ENCODE assay signal across 8 cellular contexts in the genomic region with DNA sequence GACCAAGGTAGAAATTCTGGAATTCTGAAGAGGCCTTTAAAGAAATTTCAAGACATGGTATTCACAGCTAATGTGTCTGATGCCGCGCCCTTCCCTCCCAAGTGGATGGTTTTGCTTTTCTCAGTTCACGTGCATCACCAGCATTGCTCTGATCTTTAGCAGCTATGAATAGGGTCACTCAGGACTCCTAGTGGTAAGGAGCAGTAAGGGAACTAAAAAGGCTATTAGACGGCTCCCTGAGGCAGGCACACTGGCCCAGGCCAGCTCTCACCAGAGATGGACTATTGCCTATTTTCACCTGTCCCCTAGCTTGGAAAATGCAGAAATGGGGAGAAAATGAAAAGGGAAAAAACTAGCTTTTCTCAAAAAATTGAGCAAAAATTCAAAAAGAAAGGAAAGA.
DNase-seq lines count a peak whose midpoint lies in the region; ATAC-seq, FAIRE-seq and TF ChIP-seq lines count a peak whose summit lies in the region.

No MANE protein-coding gene starts in this region.

- DNase-seq in GM12864 (ENCODE audit: low read depth) (no peak), LNCaP clone FGC (ENCODE audit: low read depth) (no peak), epithelial cell of esophagus (ENCODE audit: low read depth) (peak; percentile 16), urothelium cell line (ENCODE audit: low spot score) (peak; percentile 20), GM19240 (ENCODE audit: insufficient read length, low spot score) (no peak), AG08395 (ENCODE audit: low spot score) (no peak)
- no peak for DNase-seq in activated T-cell treated with anti-CD3 and anti-CD28 coated beads, Interleukin-2, amount 50 U/mL, for 24 hours

- peak; percentile 53 for TF ChIP-seq CTCF in GM12864 (IDR thresholded peaks at IDR 0.05; ENCODE audit: low read depth, low read length, missing control alignments)
- peak; percentile 60 for TF ChIP-seq CTCF in LNCaP clone FGC (IDR thresholded peaks at IDR 0.05; ENCODE audit: control insufficient read depth, extremely low read depth, insufficient read depth)
- TF ChIP-seq CTCF in epithelial cell of esophagus (IDR thresholded peaks at IDR 0.05; ENCODE audit: insufficient read depth, low read depth, low read length, missing control alignments) = peak; percentile 37

- H3K4me1 Mint-ChIP-seq in activated T-cell treated with anti-CD3 and anti-CD28 coated beads, Interleukin-2, amount 50 U/mL, for 24 hours (ENCODE audit: low read depth) = peaks cover 10% of the 10 kb centered on the region

- H3K9me3 Mint-ChIP-seq in activated T-cell treated with anti-CD3 and anti-CD28 coated beads, Interleukin-2, amount 50 U/mL, for 24 hours = no peaks in the 10 kb centered on the region

- FAIRE-seq in urothelium cell line (lab: Jason Lieb, UNC) = no peak

- H3K27ac Mint-ChIP-seq in activated T-cell treated with anti-CD3 and anti-CD28 coated beads, Interleukin-2, amount 50 U/mL, for 24 hours = no peak overlapping the region

- no peak overlapping the region for H3K4me3 Mint-ChIP-seq in activated T-cell treated with anti-CD3 and anti-CD28 coated beads, Interleukin-2, amount 50 U/mL, for 24 hours

- H3K27me3 Mint-ChIP-seq in activated T-cell treated with anti-CD3 and anti-CD28 coated beads, Interleukin-2, amount 50 U/mL, for 24 hours = peaks cover 20% of the 10 kb centered on the region

- H3K36me3 Mint-ChIP-seq in activated T-cell treated with anti-CD3 and anti-CD28 coated beads, Interleukin-2, amount 50 U/mL, for 24 hours (ENCODE audit: low read depth) = no peaks in the 10 kb centered on the region

- ATAC-seq in GM21381 (IDR thresholded peaks at IDR 0.05; ENCODE audit: unreplicated experiment) = peak; percentile 81

- no peak overlapping the region for H3K4me3 ChIP-seq in GM12864 (ENCODE audit: low read depth, low read length)
- no peak overlapping the region for H3K4me3 ChIP-seq in LNCaP clone FGC (ENCODE audit: low read depth, low read length)
- no peak overlapping the region for H3K4me3 ChIP-seq in epithelial cell of esophagus (ENCODE audit: low read length)

Comparison
In these comparisons a context has a peak if more than half of its experiments do, and no peak if none do; other contexts are left out.
1. DNase-seq: peak in epithelial cell of esophagus (single experiment) and urothelium cell line (single experiment); none in GM12864 (single experiment), LNCaP clone FGC (single experiment), GM19240 (single experiment), AG08395 (single experiment) and activated T-cell treated with anti-CD3 and anti-CD28 coated beads, Interleukin-2, amount 50 U/mL, for 24 hours (single experiment).
2. Peak in every context shown above with its lines, with median percentiles within 50 percentile points of each other: CTCF ChIP-seq.